ENCODE assay signal across 7 cellular contexts in the genomic region with DNA sequence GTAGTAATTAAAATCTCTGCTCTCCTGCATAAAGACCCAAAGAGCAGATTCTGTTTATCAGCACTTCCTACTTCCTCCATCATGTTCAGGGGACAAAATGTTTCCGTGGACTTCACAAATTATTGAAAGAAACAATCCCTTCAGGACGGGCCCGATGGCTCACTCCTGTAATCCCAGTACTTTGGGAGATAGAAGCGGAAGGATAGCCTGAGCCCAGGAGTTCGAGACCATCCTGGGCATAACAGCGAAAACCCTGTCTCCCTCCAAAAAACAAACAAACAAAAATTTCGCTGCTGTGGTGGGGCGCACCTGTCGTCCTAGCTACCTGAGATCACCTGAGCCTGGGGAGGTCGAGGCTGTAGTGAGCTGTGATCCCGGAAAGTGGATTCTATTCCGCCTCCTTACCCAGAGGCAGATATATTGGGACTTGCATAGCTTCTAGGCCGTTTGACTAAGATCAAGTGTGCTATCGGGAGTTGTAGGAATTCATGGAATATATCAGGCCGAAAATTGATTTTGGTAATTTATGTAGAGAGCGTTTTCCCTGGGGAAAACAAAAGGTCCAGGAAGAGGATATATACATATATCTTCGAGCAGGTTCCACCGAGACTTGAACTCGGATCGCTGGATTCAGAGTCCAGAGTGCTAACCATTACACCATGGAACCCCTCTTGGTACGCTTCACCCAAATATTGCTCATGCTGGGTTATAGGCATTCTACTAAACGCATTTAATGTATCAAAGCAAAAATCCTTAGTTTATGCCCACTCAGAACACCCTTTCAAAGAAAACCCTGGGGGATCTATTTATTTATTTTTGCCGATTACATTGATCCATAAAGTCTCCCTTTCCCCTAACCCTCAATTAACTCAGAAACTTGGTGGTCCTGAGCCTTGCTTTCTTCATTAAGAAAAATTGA.
DNase-seq lines count a peak whose midpoint lies in the region; ATAC-seq, FAIRE-seq and TF ChIP-seq lines count a peak whose summit lies in the region.

No MANE protein-coding gene starts in this region.

- TF ChIP-seq CTCF in GM12865 (IDR thresholded peaks at IDR 0.05; ENCODE audit: insufficient read depth, low read depth, low read length, missing control alignments), result no peak

- POLR2A ChIA-PET in activated CD4-positive, alpha-beta memory T cell treated with anti-CD3 and anti-CD28 coated beads, Interleukin-2, amount 10 ng/mL, durations not matched to agents 7 days and 5 days (lab: Charles Lee), result no interaction called here

- peak; percentile 81 for DNase-seq in GM12865 (ENCODE audit: low read depth)
- peak; percentile 81 for DNase-seq in M059J (ENCODE audit: low read depth)
- DNase-seq in activated CD4-positive, alpha-beta memory T cell treated with anti-CD3 and anti-CD28 coated beads, Interleukin-2, amount 10 ng/mL, durations not matched to agents 7 days and 5 days, result peak; percentile 29
- DNase-seq in islet precursor cell, result peak; percentile 76
- DNase-seq in small intestine, result no peak

- peaks cover 72% of the 10 kb centered on the region for H3K27me3 Mint-ChIP-seq in activated CD4-positive, alpha-beta memory T cell treated with anti-CD3 and anti-CD28 coated beads, Interleukin-2, amount 10 ng/mL, durations not matched to agents 7 days and 5 days

- no peaks in the 10 kb centered on the region for H3K9me3 ChIP-seq in small intestine (ENCODE audit: control insufficient read depth, low read depth)

- peaks cover 31% of the 10 kb centered on the region for H3K4me1 Mint-ChIP-seq in activated CD4-positive, alpha-beta memory T cell treated with anti-CD3 and anti-CD28 coated beads, Interleukin-2, amount 10 ng/mL, durations not matched to agents 7 days and 5 days

- ATAC-seq in HG02763 (IDR thresholded peaks at IDR 0.05; ENCODE audit: unreplicated experiment) (no peak), HG03097 (IDR thresholded peaks at IDR 0.05; ENCODE audit: low FRiP score, unreplicated experiment) (no peak)

- WGBS in small intestine, 3 donors, result 20 to 29% (median 28%) methylated on average over 23 of the region's 23 CpGs

- peak overlapping the region; percentile 28 for H3K4me3 Mint-ChIP-seq in activated CD4-positive, alpha-beta memory T cell treated with anti-CD3 and anti-CD28 coated beads, Interleukin-2, amount 10 ng/mL, durations not matched to agents 7 days and 5 days

- H3K27ac Mint-ChIP-seq in activated CD4-positive, alpha-beta memory T cell treated with anti-CD3 and anti-CD28 coated beads, Interleukin-2, amount 10 ng/mL, durations not matched to agents 7 days and 5 days, result no peak overlapping the region

- FAIRE-seq in small intestine (lab: Jason Lieb, UNC), result no peak

- H3K27me3 ChIP-seq in small intestine (ENCODE audit: control insufficient read depth in 2 of 2, insufficient read depth in 2 of 2, low read length in 2 of 2), result peaks cover 0 to 39% of the 10 kb centered on the region in 2 donors

- CTCF ChIA-PET in activated CD4-positive, alpha-beta memory T cell treated with anti-CD3 and anti-CD28 coated beads, Interleukin-2, amount 10 ng/mL, durations not matched to agents 7 days and 5 days (lab: Charles Lee), result no interaction called here

- no peak overlapping the region for H3K27ac ChIP-seq in small intestine (ENCODE audit: low read depth in 1 of 2, low read length in 1 of 2)

- no peaks in the 10 kb centered on the region for H3K36me3 ChIP-seq in small intestine (ENCODE audit: control insufficient read depth in 2 of 2, insufficient read depth in 2 of 2, low read length in 2 of 2)

- H3K4me1 ChIP-seq in small intestine (ENCODE audit: control insufficient read depth in 2 of 2, insufficient read depth in 1 of 2, low read depth in 1 of 2, low read length in 1 of 2), result no peaks in the 10 kb centered on the region

- H3K4me3 ChIP-seq in GM12865 (ENCODE audit: low read depth, low read length) (peak overlapping the region; percentile 68), small intestine (ENCODE audit: low read depth in 1 of 2, low read length in 2 of 2) (no peak overlapping the region)

- H3K36me3 Mint-ChIP-seq in activated CD4-positive, alpha-beta memory T cell treated with anti-CD3 and anti-CD28 coated beads, Interleukin-2, amount 10 ng/mL, durations not matched to agents 7 days and 5 days (ENCODE audit: low read depth), result peaks cover 19% of the 10 kb centered on the region

- peaks cover 9% of the 10 kb centered on the region for H3K9me3 Mint-ChIP-seq in activated CD4-positive, alpha-beta memory T cell treated with anti-CD3 and anti-CD28 coated beads, Interleukin-2, amount 10 ng/mL, durations not matched to agents 7 days and 5 days
